Comparison of ENCODE assay signal across 2 cellular contexts in the genomic region with DNA sequence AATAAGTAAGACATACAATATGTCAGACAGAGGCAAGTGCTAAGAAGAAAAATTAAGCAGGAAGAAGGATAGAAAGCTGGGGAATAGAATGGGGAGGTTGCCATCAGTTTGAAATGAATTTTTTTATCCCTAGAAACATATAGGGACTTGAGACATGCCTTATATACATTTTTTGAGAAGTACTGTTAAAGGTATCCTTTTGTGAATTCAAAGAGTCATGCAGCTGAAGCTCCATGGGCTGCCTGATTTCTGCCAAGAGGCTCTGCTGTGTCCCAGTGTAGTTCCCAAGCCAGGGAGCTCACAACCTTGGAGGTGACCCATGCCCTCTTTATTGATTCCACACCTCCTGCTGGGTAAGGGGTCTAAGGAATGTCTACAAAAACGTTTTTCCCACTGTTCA.
TF ChIP-seq lines count a peak whose summit lies in the region.

No MANE protein-coding gene starts in this region.

TF ChIP-seq in SK-N-SH, 30 proteins besides CTCF, POLR2A, EP300 and RAD21 (continued from another document):
- TF ChIP-seq, protein P1, sequence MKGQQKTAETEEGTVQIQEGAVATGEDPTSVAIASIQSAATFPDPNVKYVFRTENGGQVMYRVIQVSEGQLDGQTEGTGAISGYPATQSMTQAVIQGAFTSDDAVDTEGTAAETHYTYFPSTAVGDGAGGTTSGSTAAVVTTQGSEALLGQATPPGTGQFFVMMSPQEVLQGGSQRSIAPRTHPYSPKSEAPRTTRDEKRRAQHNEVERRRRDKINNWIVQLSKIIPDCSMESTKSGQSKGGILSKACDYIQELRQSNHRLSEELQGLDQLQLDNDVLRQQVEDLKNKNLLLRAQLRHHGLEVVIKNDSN (IDR thresholded peaks at IDR 0.05; ENCODE audit: borderline replicate concordance, low read depth): no peak
- no peak for TF ChIP-seq TCF12 (IDR thresholded peaks at IDR 0.05)
- no peak for TF ChIP-seq NRF1 (IDR thresholded peaks at IDR 0.05; ENCODE audit: low read depth, low read length)

TF ChIP-seq in SK-N-SH treated with all-trans-retinoic acid at 6 μM for 48 hours, 23 proteins besides CTCF, POLR2A, EP300 and RAD21 (continued from another document):
- TF ChIP-seq TSHZ2 (CRISPR knock-in tag; IDR thresholded peaks at IDR 0.05): no peak
- TF ChIP-seq, protein P2, sequence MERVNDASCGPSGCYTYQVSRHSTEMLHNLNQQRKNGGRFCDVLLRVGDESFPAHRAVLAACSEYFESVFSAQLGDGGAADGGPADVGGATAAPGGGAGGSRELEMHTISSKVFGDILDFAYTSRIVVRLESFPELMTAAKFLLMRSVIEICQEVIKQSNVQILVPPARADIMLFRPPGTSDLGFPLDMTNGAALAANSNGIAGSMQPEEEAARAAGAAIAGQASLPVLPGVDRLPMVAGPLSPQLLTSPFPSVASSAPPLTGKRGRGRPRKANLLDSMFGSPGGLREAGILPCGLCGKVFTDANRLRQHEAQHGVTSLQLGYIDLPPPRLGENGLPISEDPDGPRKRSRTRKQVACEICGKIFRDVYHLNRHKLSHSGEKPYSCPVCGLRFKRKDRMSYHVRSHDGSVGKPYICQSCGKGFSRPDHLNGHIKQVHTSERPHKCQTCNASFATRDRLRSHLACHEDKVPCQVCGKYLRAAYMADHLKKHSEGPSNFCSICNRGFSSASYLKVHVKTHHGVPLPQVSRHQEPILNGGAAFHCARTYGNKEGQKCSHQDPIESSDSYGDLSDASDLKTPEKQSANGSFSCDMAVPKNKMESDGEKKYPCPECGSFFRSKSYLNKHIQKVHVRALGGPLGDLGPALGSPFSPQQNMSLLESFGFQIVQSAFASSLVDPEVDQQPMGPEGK (CRISPR knock-in tag; IDR thresholded peaks at IDR 0.05; ENCODE audit: borderline replicate concordance): no peak
TF ChIP-seq in SK-N-SH treated with all-trans-retinoic acid at 6 μM for 48 hours: peak in this region for 0.
